In genomic region chr22:19817561-19818263, GRCh38 we compare ENCODE assay signal across 19 cellular contexts. TPM values are rescaled to one million over a fixed set of nuclear protein-coding genes. Genes with fewer than 3 reads are reported as not detected.
DNase-seq lines count a peak whose midpoint lies in the region; ATAC-seq and TF ChIP-seq lines count a peak whose summit lies in the region.
"Had no signal": no experiment of that assay in that cellular context is flagged by ENCODE, and none has a peak within 500 bp of the region (broad histone marks: within the 10 kb centered on the region; RNA-seq: fewer than 3 reads in every experiment).

No MANE protein-coding gene starts in this region.

- DNase-seq in COLO668 (lab: John Stamatoyannopoulos, UW; ENCODE audit: unreplicated experiment) (peak; percentile 26), NCI-H187 treated with DMSO at 0.1 percent for 48 hours (lab: John Stamatoyannopoulos, UW) (peak; percentile 41), WTC11 (ENCODE audit: low spot score) (no peak), lung (ENCODE audit: low spot score) (peak; percentile 46), GM13977 (ENCODE audit: low spot score) (no peak), hepatocyte (ENCODE audit: low spot score) (no peak), LoVo (ENCODE audit: low spot score) (no peak)
- DNase-seq: activated naive CD8-positive, alpha-beta T cell treated with anti-CD3 and anti-CD28 coated beads, Interleukin-2, amount 10 ng/mL, durations not matched to agents 7 days and 5 days; hypothalamus; NCI-H2081 treated with DMSO at 0.1 percent for 48 hours; Right ventricle myocardium superior; spleen; stimulated activated naive CD4-positive, alpha-beta T cell treated with Interleukin-2 at 50 U/mL for 16 hours had no signal

- H3K4me2 ChIP-seq in hepatocyte: no peak overlapping the region

- no peak overlapping the region for H3K4me3 Mint-ChIP-seq in WTC11
- H3K4me3 Mint-ChIP-seq: activated naive CD8-positive, alpha-beta T cell treated with anti-CD3 and anti-CD28 coated beads, Interleukin-2, amount 10 ng/mL, durations not matched to agents 7 days and 5 days; T-helper 1 cell treated with Interleukin-12 subunit alpha and Interleukin-12 subunit beta and Interleukin-4 antibody, amounts not matched to agents 30 μg/mL and 1 μg/mL, for 36 hours had no signal

- POLR2A ChIA-PET in WTC11 (lab: Charles Lee): no interaction called here

- ATAC-seq in WTC11 (no peak), lung (ENCODE audit: insufficient read depth, low FRiP score) (no peak), esophagus mucosa (no peak)
- ATAC-seq: activated CD4-positive, CD25-positive, alpha-beta regulatory T cell treated with anti-CD3 and anti-CD28 coated beads, Interleukin-2, amount 50 U/mL, for 24 hours had no signal

- in situ Hi-C loops in GM13977 (cut with MboI; ENCODE audit: low pct_unique_long_range_greater_than_20kb, low sequenced_read_pairs, unreplicated experiment): no loop called here

- H3K27me3 ChIP-seq in lung (ENCODE audit: control insufficient read depth, insufficient read depth) (no peaks in the 10 kb centered on the region), hepatocyte (no peaks in the 10 kb centered on the region)
- H3K27me3 ChIP-seq: breast epithelium, spleen, vagina had no signal

- 70 to 84% methylated on average over 16 of the region's 16 CpGs for WGBS in lung, 2 donors
- 95% methylated on average over 16 of the region's 16 CpGs for WGBS in hepatocyte (ENCODE audit: low lambda C conversion rate, missing lambda C conversion rate)

- no peak overlapping the region for H3K27ac ChIP-seq in lung (ENCODE audit: low read depth in 1 of 2, low read length in 1 of 2)
- H3K27ac ChIP-seq in hepatocyte: no peak overlapping the region
- H3K27ac ChIP-seq: breast epithelium, parathyroid adenoma, spleen, vagina had no signal

- H4K20me1 ChIP-seq in hepatocyte (ENCODE audit: insufficient read depth, poor library complexity, severe bottlenecking): no peaks in the 10 kb centered on the region

- peak overlapping the region; percentile 53; the same call in 1 of the 2 replicates for H3K27ac Mint-ChIP-seq in WTC11
- H3K27ac Mint-ChIP-seq: activated naive CD8-positive, alpha-beta T cell treated with anti-CD3 and anti-CD28 coated beads, Interleukin-2, amount 10 ng/mL, durations not matched to agents 7 days and 5 days; T-helper 1 cell treated with Interleukin-12 subunit alpha and Interleukin-12 subunit beta and Interleukin-4 antibody, amounts not matched to agents 30 μg/mL and 1 μg/mL, for 36 hours had no signal

- no peaks in the 10 kb centered on the region for H3K4me1 Mint-ChIP-seq in WTC11

- no peaks in the 10 kb centered on the region for H3K79me2 ChIP-seq in hepatocyte
- H3K79me2 ChIP-seq: parathyroid adenoma had no signal

- H3K36me3 Mint-ChIP-seq in WTC11: no peaks in the 10 kb centered on the region
- H3K36me3 Mint-ChIP-seq: activated naive CD8-positive, alpha-beta T cell treated with anti-CD3 and anti-CD28 coated beads, Interleukin-2, amount 10 ng/mL, durations not matched to agents 7 days and 5 days had no signal

- H3K4me1 ChIP-seq in lung (ENCODE audit: control insufficient read depth in 2 of 2, insufficient read depth in 2 of 2, low read length in 2 of 2) (no peaks in the 10 kb centered on the region), hepatocyte (ENCODE audit: insufficient read depth) (no peaks in the 10 kb centered on the region)
- H3K4me1 ChIP-seq: parathyroid adenoma, spleen, vagina had no signal

- H3K36me3 ChIP-seq in lung (ENCODE audit: control insufficient read depth in 2 of 2, insufficient read depth in 2 of 2, low read length in 2 of 2) (peaks cover 0 to 3% of the 10 kb centered on the region in 2 donors), hepatocyte (replicated peaks; ENCODE audit: insufficient read depth, low read depth) (no peaks in the 10 kb centered on the region)
- H3K36me3 ChIP-seq: breast epithelium, vagina had no signal

- no peak for TF ChIP-seq CTCF in WTC11 (IDR thresholded peaks at IDR 0.05)
- no peak for TF ChIP-seq CTCF in lung (IDR thresholded peaks at IDR 0.05; ENCODE audit: control extremely low read depth, extremely low read depth)
- TF ChIP-seq CTCF in GM13977 (IDR thresholded peaks at IDR 0.05; ENCODE audit: extremely low read depth, insufficient read depth, missing control alignments): no peak
- TF ChIP-seq CTCF in hepatocyte (IDR thresholded peaks at IDR 0.05; ENCODE audit: poor library complexity): no peak

- H3K9me3 ChIP-seq in lung (ENCODE audit: control insufficient read depth in 2 of 2, insufficient read depth in 1 of 2, low read length in 1 of 2): no peaks in the 10 kb centered on the region
- H3K9me3 ChIP-seq in hepatocyte (ENCODE audit: low read depth): no peaks in the 10 kb centered on the region
- H3K9me3 ChIP-seq: breast epithelium, spleen, vagina had no signal

- H3K4me3 ChIP-seq in lung: no peak overlapping the region
- H3K4me3 ChIP-seq in hepatocyte: no peak overlapping the region
- H3K4me3 ChIP-seq: breast epithelium, spleen, vagina had no signal

- H3K9me2 ChIP-seq in hepatocyte (replicated peaks; ENCODE audit: insufficient read depth): no peaks in the 10 kb centered on the region

- CTCF ChIA-PET in WTC11 (lab: Charles Lee): interaction anchor here (1.0 to 1.3 kb wide), 3 partner anchors 17 to 92 kb away, joined by 4 to 5 read pairs (median 4); no protein-coding TSS in a partner anchor

- H3K27me3 Mint-ChIP-seq in WTC11 (ENCODE audit: low read depth): no peaks in the 10 kb centered on the region; the same call in 1 of the 2 replicates
- H3K27me3 Mint-ChIP-seq: activated naive CD8-positive, alpha-beta T cell treated with anti-CD3 and anti-CD28 coated beads, Interleukin-2, amount 10 ng/mL, durations not matched to agents 7 days and 5 days had no signal

- no peaks in the 10 kb centered on the region for H3K9me3 Mint-ChIP-seq in WTC11
- H3K9me3 Mint-ChIP-seq: activated naive CD8-positive, alpha-beta T cell treated with anti-CD3 and anti-CD28 coated beads, Interleukin-2, amount 10 ng/mL, durations not matched to agents 7 days and 5 days; T-helper 1 cell treated with Interleukin-12 subunit alpha and Interleukin-12 subunit beta and Interleukin-4 antibody, amounts not matched to agents 30 μg/mL and 1 μg/mL, for 36 hours had no signal

- H2AFZ ChIP-seq in hepatocyte: no peak overlapping the region
- H2AFZ ChIP-seq: parathyroid adenoma had no signal

TF ChIP-seq in WTC11, 78 proteins besides CTCF, POLR2A, EP300 and RAD21 (continues in another document):
- TF ChIP-seq JAZF1 (CRISPR knock-in tag; IDR thresholded peaks at IDR 0.05) (no peak), ZSCAN18 (CRISPR knock-in tag; IDR thresholded peaks at IDR 0.05) (no peak), NR2C2 (CRISPR knock-in tag; IDR thresholded peaks at IDR 0.05) (no peak), E2F1 (CRISPR knock-in tag; IDR thresholded peaks at IDR 0.05) (no peak), ERG (CRISPR knock-in tag; IDR thresholded peaks at IDR 0.05) (no peak), CBFB (CRISPR knock-in tag; IDR thresholded peaks at IDR 0.05; ENCODE audit: low read depth) (no peak)

RNA-seq across cellular contexts. Expression of gene GNB1L, which starts 37.0 kb away (rescaled TPM):
- total RNA-seq in WTC11 (2021) (18.0 to 21.7 TPM (median 19.4 TPM) in 3 replicates), lung (1 to 10 TPM; 4.5 to 9.3 TPM), esophagus mucosa (3.9 TPM), hepatocyte (2.6 and 4.1 TPM in 2 replicates)
- polyA plus RNA-seq in lung (1 to 10 TPM; 5.1 to 8.3 TPM), hepatocyte (8.5 TPM in 2 replicates)

RNA-seq across cellular contexts. Expression of gene RTL10, which starts 37.0 kb away (rescaled TPM):
- total RNA-seq in WTC11 (2021) (19.2 to 21.5 TPM (median 20.6 TPM) in 3 replicates), lung (10 to 100 TPM; 11.4 to 22.7 TPM), esophagus mucosa (14.0 TPM), hepatocyte (12.3 and 15.9 TPM in 2 replicates)
- polyA plus RNA-seq in lung (10 to 100 TPM in 1 of 2 donors, 1 to 10 TPM in 1; 7.4 to 11.7 TPM), hepatocyte (12.9 and 13.0 TPM in 2 replicates)

RNA-seq across cellular contexts. Expression of gene TBX1, which starts 57.1 kb away (rescaled TPM):
- total RNA-seq in WTC11 (2021) (7.9 to 12.8 TPM (median 9.3 TPM) in 3 replicates), lung (10 to 100 TPM in 1 of 2 donors, 1 to 10 TPM in 1; 3.4 to 19.3 TPM), esophagus mucosa (1.1 TPM), hepatocyte (not detected in 2 replicates)
- polyA plus RNA-seq in lung (1 to 10 TPM; 2.3 to 5.6 TPM), hepatocyte (0.07 and 1.1 TPM in 2 replicates)

Comparison
In these comparisons a context has a peak if more than half of its experiments do, and no peak if none do; other contexts are left out.
1. DNase-seq: peak in COLO668 (single experiment), NCI-H187 treated with DMSO at 0.1 percent for 48 hours (single experiment) and lung (single experiment); none in WTC11 (single experiment), GM13977 (single experiment), hepatocyte (single experiment) and LoVo (single experiment).